14 cellular contexts compared by ENCODE assay signal in the genomic region with DNA sequence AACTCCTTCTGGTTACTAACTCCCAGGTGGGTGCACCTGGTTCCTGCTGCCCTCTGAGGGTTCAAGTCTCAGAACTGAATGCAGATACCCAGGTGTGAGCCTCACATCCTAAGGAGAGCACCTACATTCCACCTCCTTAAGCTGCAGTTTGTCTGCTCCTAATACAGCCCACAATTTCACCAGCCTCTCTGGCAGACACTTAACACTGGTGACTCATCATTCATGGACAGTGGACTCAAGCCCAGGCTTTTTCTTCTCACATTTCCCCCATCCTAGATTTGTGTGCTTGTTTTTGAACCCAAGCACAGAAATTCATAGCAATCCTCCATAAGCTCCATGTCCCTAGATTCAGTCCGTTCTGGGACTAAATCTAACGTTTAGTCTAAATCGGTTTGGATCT. TPM values are rescaled to one million over a fixed set of nuclear protein-coding genes. Genes with fewer than 3 reads are reported as not detected.
A peak's percentile ranks its signal among the peaks of the same experiment; 100 is the strongest.
DNase-seq lines count a peak whose midpoint lies in the region; ATAC-seq and TF ChIP-seq lines count a peak whose summit lies in the region.
"Had no signal": no experiment of that assay in that cellular context is flagged by ENCODE, and none has a peak within 500 bp of the region (broad histone marks: within the 10 kb centered on the region; RNA-seq: fewer than 3 reads in every experiment).

No MANE protein-coding gene starts in this region.

- CTCF ChIA-PET in RWPE1 (lab: Yijun Ruan, JAX): no interaction called here

- H3K27ac ChIP-seq in RWPE1 (no peak overlapping the region), foreskin keratinocyte (no peak overlapping the region), trophoblast cell (ENCODE audit: low read depth, low read length) (no peak overlapping the region)
- H3K27ac ChIP-seq: esophagus muscularis mucosa, thoracic aorta had no signal

- peak; percentile 74 for ATAC-seq in foreskin keratinocyte
- ATAC-seq: Panc1 had no signal

- H3K79me1 ChIP-seq in trophoblast cell (ENCODE audit: low read length): no peaks in the 10 kb centered on the region

- no peak overlapping the region for H3K23ac ChIP-seq in trophoblast cell (ENCODE audit: low read length)

- POLR2A ChIA-PET in RWPE1 (lab: Yijun Ruan, JAX; ENCODE audit: low non-redundant PET): no interaction called here

- H2BK12ac ChIP-seq in trophoblast cell (ENCODE audit: low read length): no peak overlapping the region

- H4K12ac ChIP-seq in trophoblast cell (ENCODE audit: low read depth, low read length): no peak overlapping the region

- TF ChIP-seq CTCF in RWPE1 (conservative IDR thresholded peaks at IDR 0.05; ENCODE audit: low read depth): no peak
- no peak for TF ChIP-seq CTCF in foreskin keratinocyte (conservative IDR thresholded peaks at IDR 0.05)
- TF ChIP-seq CTCF in BE2C (IDR thresholded peaks at IDR 0.05; ENCODE audit: low read depth, low read length): no peak

- H3K9ac ChIP-seq in trophoblast cell (ENCODE audit: low read length): no peak overlapping the region

- H3K4me3 ChIP-seq in trophoblast cell (ENCODE audit: low read depth, low read length) (no peak overlapping the region), BE2C (ENCODE audit: low read depth, low read length) (no peak overlapping the region)
- H3K4me3 ChIP-seq: esophagus muscularis mucosa, thoracic aorta had no signal

- peak overlapping the region; percentile 19 for H2BK5ac ChIP-seq in trophoblast cell (ENCODE audit: low read depth, low read length, poor library complexity)

- no peaks in the 10 kb centered on the region for H3K79me2 ChIP-seq in trophoblast cell (ENCODE audit: control insufficient read depth, insufficient read depth, low read length, poor library complexity)

- H3K4me1 ChIP-seq in foreskin keratinocyte (peaks cover 19% of the 10 kb centered on the region), trophoblast cell (ENCODE audit: control insufficient read depth in 1 of 2, insufficient read depth in 2 of 2, low read length in 2 of 2) (peaks cover 18 to 23% of the 10 kb centered on the region in 2 experiments), BE2C (no peaks in the 10 kb centered on the region)

- no peak overlapping the region for H3K14ac ChIP-seq in trophoblast cell (ENCODE audit: low read length)

- no peak overlapping the region for H3K4me2 ChIP-seq in trophoblast cell (ENCODE audit: low read length)

- H2AK5ac ChIP-seq in trophoblast cell (ENCODE audit: low read length): no peak overlapping the region

- H2AFZ ChIP-seq in trophoblast cell (ENCODE audit: insufficient read depth, low read length, poor library complexity): no peak overlapping the region

- no peak overlapping the region for H3K18ac ChIP-seq in trophoblast cell (ENCODE audit: low read length)

- no peak overlapping the region for H2BK120ac ChIP-seq in trophoblast cell (ENCODE audit: insufficient read depth, low read length, poor library complexity)

- WGBS in trophoblast cell (ENCODE audit: extremely low coverage, insufficient coverage, insufficient read length): no CpG with 5 or more reads among the region's 3 CpGs

- no peaks in the 10 kb centered on the region for H3K9me3 ChIP-seq in trophoblast cell (ENCODE audit: insufficient read depth, low read depth, low read length)
- H3K9me3 ChIP-seq in BE2C: no peaks in the 10 kb centered on the region; the same call in 1 of the 2 replicates
- H3K9me3 ChIP-seq: esophagus muscularis mucosa, thoracic aorta had no signal

- no peak overlapping the region for H4K91ac ChIP-seq in trophoblast cell (ENCODE audit: low read depth, low read length)

- H4K8ac ChIP-seq in trophoblast cell (ENCODE audit: low read depth, low read length): no peak overlapping the region

- H3K4ac ChIP-seq in trophoblast cell (ENCODE audit: low read depth, low read length): no peak overlapping the region

- H3K36me3 ChIP-seq in trophoblast cell (ENCODE audit: control insufficient read depth in 1 of 2, insufficient read depth in 2 of 2, low read length in 2 of 2): no peaks in the 10 kb centered on the region
- H3K36me3 ChIP-seq in BE2C: no peaks in the 10 kb centered on the region
- H3K36me3 ChIP-seq: esophagus muscularis mucosa, thoracic aorta had no signal

- DNase-seq in DMS53 treated with DMSO at 0.1 percent for 48 hours (lab: John Stamatoyannopoulos, UW; ENCODE audit: unreplicated experiment) (peak; percentile 57), RWPE1 (ENCODE audit: low spot score) (peak; percentile 66), foreskin keratinocyte (peak in 1 of 2 donors; percentile 59), trophoblast cell (no peak), AML-193 (lab: John Stamatoyannopoulos, UW) (no peak), mucosa of gallbladder (ENCODE audit: low spot score) (no peak), BE2C (no peak)
- no peak for DNase-seq in activated CD4-positive, alpha-beta T cell treated with anti-CD3 and anti-CD28 coated beads, Interleukin-2, amount 50 U/mL, for 1 hour
- DNase-seq: activated T-cell treated with anti-CD3 and anti-CD28 coated beads for 4 hours; central memory CD4-positive, alpha-beta T cell; NCI-H1930 had no signal

- H3K27me3 ChIP-seq in foreskin keratinocyte (no peaks in the 10 kb centered on the region), trophoblast cell (ENCODE audit: insufficient read depth, low read length) (no peaks in the 10 kb centered on the region), BE2C (no peaks in the 10 kb centered on the region)

RNA-seq across cellular contexts. Expression of a gene that starts 7.0 kb away (rescaled TPM):
- total RNA-seq in foreskin keratinocyte (0.81 and 2.9 TPM in 2 replicates), mucosa of gallbladder (84.3 TPM)
- 0.38 and 1.1 TPM in 2 replicates for polyA plus RNA-seq in foreskin keratinocyte
- 13.3 and 14.9 TPM in 2 replicates for polyA plus RNA-seq in trophoblast cell (2013)
- polyA plus RNA-seq in BE2C (2012; ENCODE audit: insufficient read depth, insufficient read length, low read depth): not detected

Comparison
In these comparisons a context has a peak if more than half of its experiments do, and no peak if none do; other contexts are left out.
1. DNase-seq: peak in DMS53 treated with DMSO at 0.1 percent for 48 hours (single experiment) and RWPE1 (single experiment); none in trophoblast cell (0 of 2), AML-193 (0 of 2), activated CD4-positive, alpha-beta T cell treated with anti-CD3 and anti-CD28 coated beads, Interleukin-2, amount 50 U/mL, for 1 hour (single experiment), mucosa of gallbladder (single experiment) and BE2C (single experiment).
2. RNA of a gene that starts 7.0 kb away (total RNA-seq): 84.3 TPM in mucosa of gallbladder (single experiment); 0.81 to 2.9 TPM in foreskin keratinocyte; every median in the first group is over 10 times any median in the second.